Comparison of ENCODE assay signal across 25 cellular contexts in the genomic region with DNA sequence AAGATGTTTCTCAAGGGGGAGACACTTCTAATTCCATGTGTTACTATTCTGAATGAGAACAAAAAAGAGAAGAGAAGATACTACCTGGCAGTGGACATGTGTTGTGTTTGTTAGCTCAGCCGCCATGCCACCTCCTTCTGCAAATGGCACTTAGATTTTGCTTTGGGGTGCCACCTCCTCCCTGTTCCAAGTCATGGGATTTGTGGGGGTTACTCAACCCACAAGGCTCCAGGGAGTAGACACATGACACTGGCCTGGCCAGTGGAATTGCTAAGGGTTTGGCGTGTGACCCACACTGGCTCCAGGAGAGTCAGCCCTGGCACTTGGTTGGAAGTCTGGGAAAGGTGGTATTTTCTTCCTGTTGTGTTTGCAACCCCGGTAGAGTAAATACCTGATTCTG.
"Had no signal": no experiment of that assay in that cellular context is flagged by ENCODE, and none has a peak within 500 bp of the region (broad histone marks: within the 10 kb centered on the region; RNA-seq: fewer than 3 reads in every experiment).

No MANE protein-coding gene starts in this region.

- H3K27ac ChIP-seq: colonic mucosa, coronary artery, dorsolateral prefrontal cortex, epithelial cell of prostate, esophagus squamous epithelium, foreskin keratinocyte, gastrocnemius medialis, gastroesophageal sphincter, heart left ventricle, heart right ventricle had no signal

- FAIRE-seq: colon, endometrium, endothelial cell of umbilical vein, frontal cortex had no signal

- DNase-seq: colonic mucosa; cortex of kidney; dermis blood vessel endothelial cell; dorsolateral prefrontal cortex; effector CD4-positive, alpha-beta T cell; effector CD8-positive, alpha-beta T cell; effector memory CD4-positive, alpha-beta T cell; effector memory CD8-positive, alpha-beta T cell; endodermal cell; esophagus squamous epithelium; foreskin fibroblast; foreskin keratinocyte; foreskin melanocyte; gastrocnemius medialis; glutamatergic neuron; head of caudate nucleus; heart left ventricle; heart right ventricle had no signal

- H3K4me3 ChIP-seq: colonic mucosa, coronary artery, dorsolateral prefrontal cortex, esophagus squamous epithelium, gastrocnemius medialis, gastroesophageal sphincter, heart left ventricle, heart right ventricle had no signal

- H3K27me3 ChIP-seq: colonic mucosa, dorsolateral prefrontal cortex, esophagus squamous epithelium, foreskin keratinocyte, gastrocnemius medialis, gastroesophageal sphincter, heart left ventricle had no signal

- H3K9me3 ChIP-seq: colonic mucosa, esophagus squamous epithelium, gastrocnemius medialis, heart left ventricle, heart right ventricle had no signal

- H3K4me1 ChIP-seq: colonic mucosa, esophagus squamous epithelium, foreskin keratinocyte, gastrocnemius medialis, gastroesophageal sphincter, heart left ventricle, heart right ventricle had no signal

- H3K36me3 ChIP-seq: colonic mucosa, esophagus squamous epithelium, gastrocnemius medialis, gastroesophageal sphincter, heart left ventricle, heart right ventricle had no signal
